Comparison of ENCODE assay signal across 8 cellular contexts in the genomic region with DNA sequence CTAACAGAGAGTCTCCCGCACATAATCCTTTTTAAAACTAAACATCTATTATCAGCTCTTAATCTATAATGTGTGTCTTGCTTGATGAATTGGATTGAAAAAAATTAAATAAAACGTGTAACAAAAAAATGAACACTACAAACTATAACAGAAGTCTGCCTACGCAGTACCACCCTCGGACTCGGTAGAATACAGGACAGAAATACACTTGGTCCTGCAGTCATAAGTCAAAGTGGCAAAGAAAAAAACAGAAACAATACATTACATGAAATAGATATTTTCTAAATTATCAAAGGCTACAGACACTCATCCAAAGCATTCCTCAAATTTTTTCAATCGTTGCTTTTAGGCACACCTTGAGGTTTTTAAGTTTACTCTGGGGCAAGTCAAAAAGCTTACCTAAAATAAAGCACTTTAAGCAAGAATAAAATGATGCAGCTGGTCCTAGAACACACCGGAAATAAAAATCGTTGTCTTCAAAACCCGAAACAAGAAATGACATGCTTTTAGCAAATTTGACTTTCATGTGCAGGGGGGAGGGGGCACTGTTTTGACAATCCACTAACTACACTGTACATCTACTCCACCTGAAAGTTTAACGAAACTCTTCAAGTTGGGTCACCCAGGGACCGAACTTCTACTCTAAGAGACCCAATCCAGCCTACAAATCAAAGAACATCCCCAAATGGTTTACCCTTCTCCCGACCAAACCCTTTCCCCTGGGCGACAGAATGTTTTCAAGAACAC. TPM values are rescaled to one million over a fixed set of nuclear protein-coding genes. Genes with fewer than 3 reads are reported as not detected.
DNase-seq lines count a peak whose midpoint lies in the region; ATAC-seq and TF ChIP-seq lines count a peak whose summit lies in the region.

No MANE protein-coding gene starts in this region.

- H3K4me1 ChIP-seq in Panc1 (ENCODE audit: control insufficient read depth, insufficient read depth, low read length) (peaks cover 22% of the 10 kb centered on the region), thyroid gland (peaks cover 11 to 28% of the 10 kb centered on the region in 2 donors)

- in situ Hi-C loops in Panc1 (cut with HindIII; ENCODE audit: low pct_unique_long_range_greater_than_20kb, low sequenced_read_pairs) = no loop called here

- no peaks in the 10 kb centered on the region; the same call in 1 of the 2 replicates for H3K36me3 ChIP-seq in Panc1 (ENCODE audit: control insufficient read depth, insufficient read depth, low read length)
- H3K36me3 ChIP-seq in thyroid gland = no peaks in the 10 kb centered on the region

- no peak for TF ChIP-seq CTCF in Panc1 (IDR thresholded peaks at IDR 0.05)
- TF ChIP-seq CTCF in thyroid gland (IDR thresholded peaks at IDR 0.05) = no peak

- H3K4me3 ChIP-seq in Panc1 (ENCODE audit: low read depth in 2 of 2, low read length in 2 of 2) (peak overlapping the region; percentile 82 to 86), thyroid gland (replicated peaks in 1 of 3) (peak overlapping the region; percentile 78 to 85 (median 78))

- CTCF ChIA-PET in Panc1 (lab: Charles Lee) = no interaction called here

- intact Hi-C loops in Panc1 (cut with micrococcal nuclease; ENCODE audit: unreplicated experiment) = no loop called here
- intact Hi-C loops in thyroid gland (cut with DNase I) = loop anchor here (10.0 kb wide), 1 partner anchor 53 kb away; no protein-coding TSS in a partner anchor

- H3K27ac ChIP-seq in Panc1 (ENCODE audit: low read length) (peak overlapping the region; percentile 77), caudate nucleus (ENCODE audit: low read depth, low read length) (peak overlapping the region; percentile 96), thyroid gland (peak overlapping the region; percentile 93 to 96 (median 95))

- no peak for ATAC-seq in Panc1
- no peak for ATAC-seq in GM18868 (IDR thresholded peaks at IDR 0.05; ENCODE audit: unreplicated experiment)

- H3K9me3 ChIP-seq in Panc1 (ENCODE audit: control insufficient read depth, insufficient read depth, low read depth, low read length) (no peaks in the 10 kb centered on the region), thyroid gland (no peaks in the 10 kb centered on the region)

- POLR2A ChIA-PET in Panc1 (lab: Charles Lee) = no interaction called here

- 10 to 11% methylated on average over 13 of the region's 13 CpGs for WGBS in thyroid gland, 2 donors

- no peaks in the 10 kb centered on the region for H3K27me3 ChIP-seq in Panc1 (ENCODE audit: control insufficient read depth, insufficient read depth, low read length)
- H3K27me3 ChIP-seq in thyroid gland = no peaks in the 10 kb centered on the region

- TSS peak; percentile 72 for BruUV-seq in Panc1 (replicated peaks; lab: Mats Ljungman, UMichigan)

- TF ChIP-seq POLR2A in thyroid gland (IDR thresholded peaks at IDR 0.05) = no peak

- DNase-seq in activated T-cell treated with anti-CD3 and anti-CD28 coated beads for 1 hour (ENCODE audit: low read depth) (peak; percentile 12), Panc1 (ENCODE audit: low read depth, low spot score) (no peak), caudate nucleus (lab: John Stamatoyannopoulos, UW) (no peak), midbrain (lab: John Stamatoyannopoulos, UW) (peak; percentile 36), thyroid gland (no peak), GM19238 (ENCODE audit: insufficient read length, low spot score) (no peak)
- DNase-seq in activated T-cell treated with anti-CD3 and anti-CD28 coated beads, Interleukin-2, amount 50 U/mL, for 1 hour = no peak

RNA-seq across cellular contexts. Expression of a gene that starts 1.3 kb away (rescaled TPM):
- total RNA-seq in Panc1 (2021; ENCODE audit: unreplicated experiment) = 176 TPM
- polyA plus RNA-seq in Panc1 (2012; ENCODE audit: insufficient read length) = 148 TPM
- total RNA-seq in thyroid gland = 100 to 1,000 TPM; 112 to 157 (median 116) TPM

RNA-seq across cellular contexts. Expression of a gene that starts 22.9 kb away (rescaled TPM):
- total RNA-seq in Panc1 (2021; ENCODE audit: unreplicated experiment) (6.8 TPM), thyroid gland (10 to 100 TPM; 27.1 to 31.3 (median 28.2) TPM)
- 3.1 TPM for polyA plus RNA-seq in Panc1 (2012; ENCODE audit: insufficient read length)

Comparison
In these comparisons a context has a peak if more than half of its experiments do, and no peak if none do; other contexts are left out.
1. DNase-seq: peak in activated T-cell treated with anti-CD3 and anti-CD28 coated beads for 1 hour (single experiment) and midbrain (single experiment); none in activated T-cell treated with anti-CD3 and anti-CD28 coated beads, Interleukin-2, amount 50 U/mL, for 1 hour (single experiment), Panc1 (single experiment), caudate nucleus (0 of 61), thyroid gland (0 of 2) and GM19238 (single experiment).
2. Peak in every context shown above with its lines, with median percentiles within 50 percentile points of each other: H3K27ac ChIP-seq.